Comparison of ENCODE assay signal across 14 cellular contexts in the genomic region with DNA sequence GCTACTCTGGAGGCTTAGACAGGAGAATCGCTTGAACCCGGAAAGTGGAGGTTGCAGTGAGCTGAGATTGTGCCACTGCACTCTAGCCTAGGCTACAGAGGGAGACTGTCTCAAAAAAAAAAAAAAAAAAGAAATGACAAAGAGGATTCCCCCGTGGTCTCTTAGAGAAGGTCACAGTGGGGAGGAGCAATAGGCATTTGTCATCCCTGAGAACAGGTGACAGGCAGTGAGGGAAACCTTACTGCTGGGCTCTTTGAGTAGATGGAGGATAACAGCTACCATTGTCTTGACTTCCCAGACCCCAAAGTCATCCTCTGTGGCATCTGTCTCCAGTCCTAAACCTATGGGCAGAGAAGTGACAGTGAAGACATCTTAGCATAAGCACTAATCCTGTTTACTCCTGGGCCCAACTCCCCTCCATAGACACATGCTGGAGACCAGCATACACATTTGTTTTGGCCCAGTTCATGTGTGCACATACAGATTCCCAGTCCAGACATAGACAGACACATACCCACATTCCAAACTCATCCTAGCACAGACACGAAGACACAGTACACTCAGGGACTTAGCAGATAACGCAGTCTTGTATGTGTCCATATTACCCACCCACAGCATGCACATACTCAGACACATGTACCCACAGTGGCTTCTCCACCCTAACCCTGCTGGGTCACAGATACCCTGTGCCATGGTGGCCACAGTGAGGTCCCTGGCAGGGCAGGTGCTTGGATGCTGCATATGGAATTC. TPM values are rescaled to one million over a fixed set of nuclear protein-coding genes. Genes with fewer than 3 reads are reported as not detected.
DNase-seq lines count a peak whose midpoint lies in the region; ATAC-seq and TF ChIP-seq lines count a peak whose summit lies in the region.
"Had no signal": no experiment of that assay in that cellular context is flagged by ENCODE, and none has a peak within 500 bp of the region (broad histone marks: within the 10 kb centered on the region; RNA-seq: fewer than 3 reads in every experiment).

No MANE protein-coding gene starts in this region.

- TF ChIP-seq EP300 in stomach (IDR thresholded peaks at IDR 0.05) = no peak

- H3K4me3 ChIP-seq in lower lobe of right lung = peak overlapping the region; percentile 32
- peak overlapping the region in 3 of 4 donors; percentile 17 to 63 (median 27) for H3K4me3 ChIP-seq in stomach
- H3K4me3 ChIP-seq in uterus = no peak overlapping the region
- H3K4me3 ChIP-seq: A549, esophagus muscularis mucosa had no signal

- POLR2A ChIA-PET in activated naive CD8-positive, alpha-beta T cell treated with anti-CD3 and anti-CD28 coated beads, Interleukin-2, amount 10 ng/mL, durations not matched to agents 7 days and 5 days (lab: Charles Lee) = interaction anchor here (0.7 kb wide), 1 partner anchor 11 kb away, joined by 5 read pairs; no protein-coding TSS in a partner anchor

- peak; percentile 19 to 30 for ATAC-seq in activated CD4-positive, CD25-positive, alpha-beta regulatory T cell treated with anti-CD3 and anti-CD28 coated beads, Interleukin-2, amount 50 U/mL, for 24 hours
- no peak for ATAC-seq in activated naive CD8-positive, alpha-beta T cell treated with anti-CD3 and anti-CD28 coated beads, Interleukin-2, amount 10 ng/mL, durations not matched to agents 7 days and 5 days (ENCODE audit: low read depth)
- ATAC-seq in lower lobe of right lung = no peak
- ATAC-seq: A549 had no signal

- H3K36me3 ChIP-seq in lower lobe of right lung = peaks cover 48% of the 10 kb centered on the region
- peaks cover 26 to 46% (median 38%) of the 10 kb centered on the region in 4 donors for H3K36me3 ChIP-seq in stomach
- H3K36me3 ChIP-seq in uterus = no peaks in the 10 kb centered on the region

- H3K9me3 ChIP-seq in lower lobe of right lung = no peaks in the 10 kb centered on the region
- no peaks in the 10 kb centered on the region for H3K9me3 ChIP-seq in stomach
- no peaks in the 10 kb centered on the region for H3K9me3 ChIP-seq in uterus
- H3K9me3 ChIP-seq: A549, esophagus muscularis mucosa had no signal

- no peak overlapping the region for H3K27ac Mint-ChIP-seq in activated naive CD8-positive, alpha-beta T cell treated with anti-CD3 and anti-CD28 coated beads, Interleukin-2, amount 10 ng/mL, durations not matched to agents 7 days and 5 days
- H3K27ac Mint-ChIP-seq: brain had no signal

- in situ Hi-C loops in GM13976 (cut with MboI; ENCODE audit: low sequenced_read_pairs, unreplicated experiment) = no loop called here

- no peaks in the 10 kb centered on the region for H3K27me3 Mint-ChIP-seq in activated naive CD8-positive, alpha-beta T cell treated with anti-CD3 and anti-CD28 coated beads, Interleukin-2, amount 10 ng/mL, durations not matched to agents 7 days and 5 days

- H3K4me1 ChIP-seq in lower lobe of right lung = peaks cover 40% of the 10 kb centered on the region
- peaks cover 45 to 78% (median 59%) of the 10 kb centered on the region in 4 donors for H3K4me1 ChIP-seq in stomach
- peaks cover 0 to 13% of the 10 kb centered on the region in 2 donors for H3K4me1 ChIP-seq in uterus

- peaks cover 26% of the 10 kb centered on the region for H3K4me1 Mint-ChIP-seq in activated naive CD8-positive, alpha-beta T cell treated with anti-CD3 and anti-CD28 coated beads, Interleukin-2, amount 10 ng/mL, durations not matched to agents 7 days and 5 days

- intact Hi-C loops in lower lobe of right lung (cut with DNase I) (no loop called here), stomach (cut with DNase I; ENCODE audit: low total_unique reads) (no loop called here), uterus (cut with DNase I; ENCODE audit: low total_unique reads) (no loop called here)

- no peaks in the 10 kb centered on the region for H3K27me3 ChIP-seq in lower lobe of right lung (ENCODE audit: low read depth)
- peaks cover 0 to 5% (median 0%) of the 10 kb centered on the region in 3 donors for H3K27me3 ChIP-seq in stomach
- no peaks in the 10 kb centered on the region for H3K27me3 ChIP-seq in uterus
- H3K27me3 ChIP-seq: esophagus muscularis mucosa had no signal

- no peak for TF ChIP-seq CTCF in lower lobe of right lung (IDR thresholded peaks at IDR 0.05)
- no peak for TF ChIP-seq CTCF in stomach (IDR thresholded peaks at IDR 0.05)
- TF ChIP-seq CTCF in GM13976 (IDR thresholded peaks at IDR 0.05; ENCODE audit: borderline replicate concordance, control extremely low read depth, extremely low read depth, insufficient read depth, missing control alignments) = no peak
- no peak for TF ChIP-seq CTCF in uterus (IDR thresholded peaks at IDR 0.05)

- H3K27ac ChIP-seq in lower lobe of right lung (peak overlapping the region; percentile 94), stomach (peak overlapping the region; percentile 91 to 97 (median 92)), uterus (no peak overlapping the region)
- H3K27ac ChIP-seq: A549 had no signal

- WGBS in stomach, 5 donors = 66 to 69% (median 69%) methylated on average over 5 of the region's 5 CpGs

- TF ChIP-seq POLR2A in stomach (IDR thresholded peaks at IDR 0.05) = no peak
- no peak for TF ChIP-seq POLR2A in uterus (IDR thresholded peaks at IDR 0.05)

- DNase-seq in activated CD4-positive, CD25-positive, alpha-beta regulatory T cell treated with anti-CD3 and anti-CD28 coated beads, Interleukin-2, amount 50 U/mL, for 72 hours = no peak
- DNase-seq in activated naive CD8-positive, alpha-beta T cell treated with anti-CD3 and anti-CD28 coated beads, Interleukin-2, amount 10 ng/mL, durations not matched to agents 7 days and 5 days = peak; percentile 26
- DNase-seq in lower lobe of right lung = no peak
- DNase-seq in stomach = no peak
- DNase-seq in GM13976 (ENCODE audit: low spot score) = no peak
- DNase-seq in NCI-H2171 treated with DMSO at 0.1 percent for 48 hours (lab: John Stamatoyannopoulos, UW) = no peak
- DNase-seq in uterus = no peak
- DNase-seq: activated CD8-positive, alpha-beta memory T cell treated with anti-CD3 and anti-CD28 coated beads, Interleukin-2, amount 50 U/mL, for 4 hours; EL had no signal

- no peaks in the 10 kb centered on the region for H3K9me3 Mint-ChIP-seq in activated naive CD8-positive, alpha-beta T cell treated with anti-CD3 and anti-CD28 coated beads, Interleukin-2, amount 10 ng/mL, durations not matched to agents 7 days and 5 days
- H3K9me3 Mint-ChIP-seq: brain had no signal

- H3K36me3 Mint-ChIP-seq in activated naive CD8-positive, alpha-beta T cell treated with anti-CD3 and anti-CD28 coated beads, Interleukin-2, amount 10 ng/mL, durations not matched to agents 7 days and 5 days = peaks cover 5% of the 10 kb centered on the region
- H3K36me3 Mint-ChIP-seq: brain had no signal

- H3K4me3 Mint-ChIP-seq in activated naive CD8-positive, alpha-beta T cell treated with anti-CD3 and anti-CD28 coated beads, Interleukin-2, amount 10 ng/mL, durations not matched to agents 7 days and 5 days = no peak overlapping the region
- H3K4me3 Mint-ChIP-seq: brain had no signal

RNA-seq across cellular contexts. Expression of a gene that starts 2.7 kb away (rescaled TPM):
- under 1 TPM in 1 of 2 experiments, not detected in 1; 0.86 TPM for total RNA-seq in activated naive CD8-positive, alpha-beta T cell treated with anti-CD3 and anti-CD28 coated beads, Interleukin-2, amount 10 ng/mL, durations not matched to agents 7 days and 5 days
- total RNA-seq in lower lobe of right lung (64.5 TPM), stomach (100 to 1,000 TPM in 1 of 5 donors, 10 to 100 TPM in 4; 19.8 to 184 (median 76.3) TPM), uterus (1 to 10 TPM in 1 of 4 donors, under 1 TPM in 3; 0.26 to 5.3 (median 0.50) TPM)
- polyA plus RNA-seq in stomach = 10 to 100 TPM; 21.5 to 36.9 (median 31.2) TPM
- polyA plus RNA-seq: neural cell had no signal

RNA-seq across cellular contexts. Expression of a gene that starts 11.9 kb away (rescaled TPM):
- 10 to 100 TPM; 10.8 to 12.5 TPM for total RNA-seq in activated naive CD8-positive, alpha-beta T cell treated with anti-CD3 and anti-CD28 coated beads, Interleukin-2, amount 10 ng/mL, durations not matched to agents 7 days and 5 days
- total RNA-seq in lower lobe of right lung (45.1 TPM), stomach (10 to 100 TPM in 2 of 5 donors, 1 to 10 TPM in 3; 3.5 to 16.5 (median 9.8) TPM), uterus (10 to 100 TPM in 2 of 4 donors, 1 to 10 TPM in 1, under 1 TPM in 1; 0.51 to 22.3 (median 7.9) TPM)
- 1 to 10 TPM; 4.4 to 6.0 (median 5.8) TPM for polyA plus RNA-seq in stomach

RNA-seq across cellular contexts. Expression of a gene that starts 31.1 kb away (rescaled TPM):
- total RNA-seq in activated naive CD8-positive, alpha-beta T cell treated with anti-CD3 and anti-CD28 coated beads, Interleukin-2, amount 10 ng/mL, durations not matched to agents 7 days and 5 days = 100 to 1,000 TPM; 110 to 113 TPM
- total RNA-seq in lower lobe of right lung = 47.1 TPM
- total RNA-seq in stomach = 10 to 100 TPM; 11.9 to 66.1 (median 17.2) TPM
- 1 to 10 TPM; 2.9 to 6.0 (median 4.2) TPM for polyA plus RNA-seq in stomach
- total RNA-seq in uterus = 10 to 100 TPM in 2 of 4 donors, 1 to 10 TPM in 2; 6.8 to 40.0 (median 19.6) TPM

Comparison
In these comparisons a context has a peak if more than half of its experiments do, and no peak if none do; other contexts are left out.
1. ATAC-seq: peak in activated CD4-positive, CD25-positive, alpha-beta regulatory T cell treated with anti-CD3 and anti-CD28 coated beads, Interleukin-2, amount 50 U/mL, for 24 hours (2 of 2); none in activated naive CD8-positive, alpha-beta T cell treated with anti-CD3 and anti-CD28 coated beads, Interleukin-2, amount 10 ng/mL, durations not matched to agents 7 days and 5 days (single experiment) and lower lobe of right lung (0 of 2).
2. H3K27ac ChIP-seq: peak in lower lobe of right lung (single experiment) and stomach (5 of 5); none in uterus (0 of 2).
3. H3K4me3 ChIP-seq: peak in lower lobe of right lung (single experiment) and stomach (3 of 4); none in uterus (0 of 2).